ENCODE assay signal across 8 cellular contexts in genomic region chr17:3893720-3894116, GRCh38. TPM values are rescaled to one million over a fixed set of nuclear protein-coding genes. Genes with fewer than 3 reads are reported as not detected.
DNase-seq lines count a peak whose midpoint lies in the region; ATAC-seq and TF ChIP-seq lines count a peak whose summit lies in the region.

No MANE protein-coding gene starts in this region.

- H3K4me3 ChIP-seq in GM12865 (ENCODE audit: low read depth, low read length) (peak overlapping the region; percentile 56), SJSA1 (peak overlapping the region; percentile 68), fibroblast of pulmonary artery (replicated peaks; ENCODE audit: low read depth, low read length) (peak overlapping the region; percentile 51), gastrocnemius medialis (peak overlapping the region; percentile 61 to 83 (median 68))

- ATAC-seq in gastrocnemius medialis: no peak

- no peak for DNase-seq in GM12865 (ENCODE audit: low read depth)
- no peak for DNase-seq in SJSA1 (ENCODE audit: low read depth in 1 of 2, low spot score in 2 of 2)
- DNase-seq in fibroblast of pulmonary artery (ENCODE audit: low read depth): no peak
- no peak for DNase-seq in gastrocnemius medialis
- DNase-seq in occipital lobe (lab: John Stamatoyannopoulos, UW): no peak
- DNase-seq in stimulated activated CD4-positive, alpha-beta T cell treated with anti-CD3 and anti-CD28 coated beads, Interleukin-1b, Interleukin-23, amount 100 ng/mL, for 48 hours: no peak
- DNase-seq in hippocampal formation (lab: John Stamatoyannopoulos, UW): no peak
- no peak for DNase-seq in activated gamma-delta T cell (lab: John Stamatoyannopoulos, UW)

- H3K27ac ChIP-seq in SJSA1 (no peak overlapping the region), gastrocnemius medialis (peak overlapping the region; percentile 75 to 81 (median 77))

- H3K27me3 ChIP-seq in SJSA1 (replicated peaks) (no peaks in the 10 kb centered on the region), gastrocnemius medialis (no peaks in the 10 kb centered on the region)

- TF ChIP-seq CTCF in GM12865 (IDR thresholded peaks at IDR 0.05; ENCODE audit: insufficient read depth, low read depth, low read length, missing control alignments) (no peak), fibroblast of pulmonary artery (IDR thresholded peaks at IDR 0.05; ENCODE audit: low read length, missing control alignments) (no peak), gastrocnemius medialis (IDR thresholded peaks at IDR 0.05 in 4 of 5, conservative IDR thresholded peaks at IDR 0.05 in 1 of 5) (no peak)

- intact Hi-C loops in gastrocnemius medialis (cut with DNase I; ENCODE audit: low total_unique reads): loop anchor here (1.0 to 5.0 kb wide), 2 partner anchors 47 to 156 kb away; partner anchors contain the start of gene NCBP3

- H3K36me3 ChIP-seq in SJSA1: peaks cover 11% of the 10 kb centered on the region
- H3K36me3 ChIP-seq in gastrocnemius medialis: no peaks in the 10 kb centered on the region

- no peak for TF ChIP-seq POLR2A in gastrocnemius medialis (IDR thresholded peaks at IDR 0.05)

- H3K4me1 ChIP-seq in SJSA1 (replicated peaks) (peaks cover 58% of the 10 kb centered on the region), gastrocnemius medialis (peaks cover 30 to 31% of the 10 kb centered on the region in 2 donors)

- in situ Hi-C loops in gastrocnemius medialis (cut with MboI; ENCODE audit: low sequenced_read_pairs in 4 of 4): no loop called here

- H3K9me3 ChIP-seq in SJSA1 (replicated peaks) (no peaks in the 10 kb centered on the region), gastrocnemius medialis (no peaks in the 10 kb centered on the region)

RNA-seq across cellular contexts. Expression of gene CAMKK1, which starts 0.9 kb away (rescaled TPM):
- 12.0 and 15.3 TPM in 2 replicates for total RNA-seq in SJSA1 (2014; rRNA removed; shearing (Covaris generic))
- total RNA-seq in gastrocnemius medialis (1 to 10 TPM in 3 of 4 donors, under 1 TPM in 1; 0.44 to 5.1 (median 2.1) TPM), occipital lobe (8.9 TPM)

RNA-seq across cellular contexts. Expression of gene P2RX1, which starts 22.5 kb away (rescaled TPM):
- total RNA-seq in SJSA1 (2014; rRNA removed; shearing (Covaris generic)): 5.1 and 9.6 TPM in 2 replicates
- total RNA-seq in gastrocnemius medialis (under 1 TPM in 3 of 4 donors, not detected in 1; 0.25 to 0.59 (median 0.38) TPM), occipital lobe (not detected)

RNA-seq across cellular contexts. Expression of gene NCBP3, which starts 47.7 kb away (rescaled TPM):
- 16.0 and 16.8 TPM in 2 replicates for total RNA-seq in SJSA1 (2014; rRNA removed; shearing (Covaris generic))
- 10 to 100 TPM in 3 of 4 donors, 1 to 10 TPM in 1; 9.5 to 15.2 (median 14.5) TPM for total RNA-seq in gastrocnemius medialis
- 24.5 TPM for total RNA-seq in occipital lobe
